ENCODE assay signal across 26 cellular contexts in genomic region chr10:27518261-27518660, GRCh38.
"Had no signal": no experiment of that assay in that cellular context is flagged by ENCODE, and none has a peak within 500 bp of the region (broad histone marks: within the 10 kb centered on the region; RNA-seq: fewer than 3 reads in every experiment).

No MANE protein-coding gene starts in this region.

- H3K9me3 ChIP-seq: left ventricle myocardium inferior, mucosa of descending colon, pancreas, prostate gland, spleen, tibial nerve, uterus had no signal

- H3K27ac ChIP-seq: left ventricle myocardium inferior, pancreas, prostate gland, skin epidermis, spleen, tibial nerve, uterus had no signal

- H3K4me1 ChIP-seq: prostate gland had no signal

- H3K27me3 Mint-ChIP-seq: naive thymus-derived CD4-positive, alpha-beta T cell; natural killer cell treated with Interleukin-12 subunit alpha and Interleukin-12 subunit beta and Interleukin-15 and Interleukin-18, amount 100 ng/mL, for 72 hours; stimulated activated memory B cell treated with anti-CD40 and anti-IgM and Interleukin-4, amounts not matched to agents 10 μg/mL and 1 μg/mL and 100 μg/mL, for 72 hours; stimulated activated naive CD8-positive, alpha-beta T cell treated with anti-CD3 and anti-CD28 coated beads, Interleukin-15, amount 100 ng/mL, for 72 hours; type B pancreatic cell had no signal

- H3K9me3 Mint-ChIP-seq: immature natural killer cell; naive thymus-derived CD4-positive, alpha-beta T cell; natural killer cell treated with Interleukin-12 subunit alpha and Interleukin-12 subunit beta and Interleukin-15 and Interleukin-18, amount 100 ng/mL, for 72 hours; stimulated activated memory B cell treated with anti-CD40 and anti-IgM and Interleukin-4, amounts not matched to agents 10 μg/mL and 1 μg/mL and 100 μg/mL, for 72 hours; stimulated activated naive CD8-positive, alpha-beta T cell treated with anti-CD3 and anti-CD28 coated beads, Interleukin-15, amount 100 ng/mL, for 72 hours had no signal

- DNase-seq: hypothalamus; immature natural killer cell; left ventricle myocardium inferior; midbrain; mucosa of descending colon; naive thymus-derived CD4-positive, alpha-beta T cell; nucleus accumbens; pancreas; posterior cingulate gyrus; retina; right cardiac atrium; spleen; stimulated activated CD4-positive, alpha-beta T cell treated with anti-CD3 and anti-CD28 coated beads, Interleukin-4, amount 100 ng/mL, for 24 hours; stimulated activated naive CD4-positive, alpha-beta T cell treated with Interleukin-2 at 50 U/mL for 16 hours; stimulated activated naive CD8-positive, alpha-beta T cell treated with anti-CD3 and anti-CD28 coated beads, Interleukin-15, amount 100 ng/mL, for 72 hours; substantia nigra; uterus had no signal

- H3K4me3 ChIP-seq: left ventricle myocardium inferior, lung, mucosa of descending colon, pancreas, prostate gland, skin epidermis, spleen, tibial nerve, uterus had no signal

- ATAC-seq: mucosa of descending colon; naive thymus-derived CD4-positive, alpha-beta T cell; natural killer cell treated with Interleukin-12 subunit alpha and Interleukin-12 subunit beta and Interleukin-15 and Interleukin-18, amount 100 ng/mL, for 72 hours; pancreas; right cardiac atrium; sciatic nerve; stimulated activated memory B cell treated with anti-CD40 and anti-IgM and Interleukin-4, amounts not matched to agents 10 μg/mL and 1 μg/mL and 100 μg/mL, for 72 hours; stimulated activated naive CD8-positive, alpha-beta T cell treated with anti-CD3 and anti-CD28 coated beads, Interleukin-15, amount 100 ng/mL, for 72 hours had no signal

- H3K27ac Mint-ChIP-seq: naive thymus-derived CD4-positive, alpha-beta T cell; stimulated activated memory B cell treated with anti-CD40 and anti-IgM and Interleukin-4, amounts not matched to agents 10 μg/mL and 1 μg/mL and 100 μg/mL, for 72 hours; stimulated activated naive CD8-positive, alpha-beta T cell treated with anti-CD3 and anti-CD28 coated beads, Interleukin-15, amount 100 ng/mL, for 72 hours; type B pancreatic cell had no signal

- H3K36me3 ChIP-seq: pancreas, prostate gland, uterus had no signal

- H3K4me3 Mint-ChIP-seq: natural killer cell treated with Interleukin-12 subunit alpha and Interleukin-12 subunit beta and Interleukin-15 and Interleukin-18, amount 100 ng/mL, for 72 hours; stimulated activated memory B cell treated with anti-CD40 and anti-IgM and Interleukin-4, amounts not matched to agents 10 μg/mL and 1 μg/mL and 100 μg/mL, for 72 hours; stimulated activated naive CD8-positive, alpha-beta T cell treated with anti-CD3 and anti-CD28 coated beads, Interleukin-15, amount 100 ng/mL, for 72 hours; type B pancreatic cell had no signal

- H3K27me3 ChIP-seq: pancreas, spleen, tibial nerve, uterus had no signal

- FAIRE-seq: islet of Langerhans, pancreas had no signal
